In genomic region chr17:29007456-29008455, GRCh38 we compare ENCODE assay signal across 15 cellular contexts. TPM values are rescaled to one million over a fixed set of nuclear protein-coding genes. Genes with fewer than 3 reads are reported as not detected.
A peak's percentile ranks its signal among the peaks of the same experiment; 100 is the strongest.
DNase-seq lines count a peak whose midpoint lies in the region; ATAC-seq and TF ChIP-seq lines count a peak whose summit lies in the region.
"Had no signal": no experiment of that assay in that cellular context is flagged by ENCODE, and none has a peak within 500 bp of the region (broad histone marks: within the 10 kb centered on the region; RNA-seq: fewer than 3 reads in every experiment).

No MANE protein-coding gene starts in this region.

- TF ChIP-seq EP300 in SK-N-SH (IDR thresholded peaks at IDR 0.05; ENCODE audit: borderline replicate concordance in 1 of 2, low read depth in 1 of 2, low read length in 1 of 2), result no peak

- no peak overlapping the region for H3K4me3 Mint-ChIP-seq in HFFc6
- no peak overlapping the region for H3K4me3 Mint-ChIP-seq in activated CD4-positive, alpha-beta T cell treated with anti-CD3 and anti-CD28 coated beads, Interleukin-2, amount 10 ng/mL, durations not matched to agents 24 days and 14 days
- no peak overlapping the region for H3K4me3 Mint-ChIP-seq in activated CD8-positive, alpha-beta T cell treated with anti-CD3 and anti-CD28 coated beads for 36 hours
- H3K4me3 Mint-ChIP-seq: central memory CD8-positive, alpha-beta T cell; memory B cell had no signal

- CTCF ChIA-PET in SK-N-SH (lab: Yijun Ruan, JAX), result interaction anchor here (0.8 to 7.2 kb wide), 13 partner anchors 9 to 212 kb away, joined by 3 to 53 read pairs (median 5); no protein-coding TSS in a partner anchor
- CTCF ChIA-PET in activated CD8-positive, alpha-beta T cell treated with anti-CD3 and anti-CD28 coated beads for 36 hours (lab: Charles Lee), result interaction anchor here (1.2 to 10.3 kb wide), 3 partner anchors 9 to 109 kb away, joined by 3 to 40 read pairs (median 9); no protein-coding TSS in a partner anchor

- peak overlapping the region; percentile 47; the same call in 1 of the 2 replicates for H3K4me2 ChIP-seq in SK-N-SH
- H3K4me2 ChIP-seq in hepatocyte, result no peak overlapping the region

- peaks cover 7 to 18% of the 10 kb centered on the region in 2 experiments; a peak in 2 of 4 replicates for H3K4me1 ChIP-seq in SK-N-SH (ENCODE audit: control insufficient read depth in 1 of 2, insufficient read depth in 2 of 2, low read depth in 1 of 2, low read length in 1 of 2)
- H3K4me1 ChIP-seq in hepatocyte (ENCODE audit: insufficient read depth), result no peaks in the 10 kb centered on the region
- peaks cover 4% of the 10 kb centered on the region for H3K4me1 ChIP-seq in prostate gland (replicated peaks)
- H3K4me1 ChIP-seq: psoas muscle had no signal

- H3K4me1 Mint-ChIP-seq in HFFc6 (ENCODE audit: low read depth), result peaks cover 8% of the 10 kb centered on the region
- H3K4me1 Mint-ChIP-seq in activated CD4-positive, alpha-beta T cell treated with anti-CD3 and anti-CD28 coated beads, Interleukin-2, amount 10 ng/mL, durations not matched to agents 24 days and 14 days, result peaks cover 5% of the 10 kb centered on the region
- peaks cover 5% of the 10 kb centered on the region for H3K4me1 Mint-ChIP-seq in activated CD8-positive, alpha-beta T cell treated with anti-CD3 and anti-CD28 coated beads for 36 hours (ENCODE audit: low read depth)
- H3K4me1 Mint-ChIP-seq: central memory CD8-positive, alpha-beta T cell; memory B cell had no signal

- TF ChIP-seq RAD21 in SK-N-SH (IDR thresholded peaks at IDR 0.05; ENCODE audit: low read length), result no peak

- H3K9ac ChIP-seq in SK-N-SH, result no peak overlapping the region

- POLR2A ChIA-PET in SK-N-SH (lab: Yijun Ruan, JAX), result no interaction called here
- POLR2A ChIA-PET in activated CD8-positive, alpha-beta T cell treated with anti-CD3 and anti-CD28 coated beads for 36 hours (lab: Charles Lee), result no interaction called here

- H2AFZ ChIP-seq in SK-N-SH (ENCODE audit: low read depth) (no peak overlapping the region), hepatocyte (no peak overlapping the region)

- no peak for ATAC-seq in activated CD8-positive, alpha-beta T cell treated with anti-CD3 and anti-CD28 coated beads for 36 hours
- ATAC-seq: gastroesophageal sphincter had no signal

- 34% methylated on average over 4 of the region's 4 CpGs for WGBS in SK-N-SH (ENCODE audit: low lambda C conversion rate)
- 53% methylated on average over 4 of the region's 4 CpGs for WGBS in hepatocyte (ENCODE audit: low lambda C conversion rate, missing lambda C conversion rate)
- WGBS in prostate gland, result 31% methylated on average over 4 of the region's 4 CpGs

- H3K27ac Mint-ChIP-seq in HFFc6, result no peak overlapping the region
- H3K27ac Mint-ChIP-seq in activated CD4-positive, alpha-beta T cell treated with anti-CD3 and anti-CD28 coated beads, Interleukin-2, amount 10 ng/mL, durations not matched to agents 24 days and 14 days, result no peak overlapping the region
- no peak overlapping the region for H3K27ac Mint-ChIP-seq in activated CD8-positive, alpha-beta T cell treated with anti-CD3 and anti-CD28 coated beads for 36 hours
- H3K27ac Mint-ChIP-seq: CD14-positive monocyte, memory B cell had no signal

- H3K79me2 ChIP-seq in SK-N-SH (ENCODE audit: insufficient read depth) (no peaks in the 10 kb centered on the region), hepatocyte (no peaks in the 10 kb centered on the region)

- no peaks in the 10 kb centered on the region for H3K9me3 ChIP-seq in SK-N-SH
- H3K9me3 ChIP-seq in hepatocyte (ENCODE audit: low read depth), result no peaks in the 10 kb centered on the region
- no peaks in the 10 kb centered on the region for H3K9me3 ChIP-seq in prostate gland
- H3K9me3 ChIP-seq: gastroesophageal sphincter, psoas muscle, upper lobe of left lung had no signal

- H3K9me2 ChIP-seq in SK-N-SH, result no peaks in the 10 kb centered on the region
- H3K9me2 ChIP-seq in hepatocyte (replicated peaks; ENCODE audit: insufficient read depth), result no peaks in the 10 kb centered on the region

- H4K20me1 ChIP-seq in SK-N-SH (ENCODE audit: insufficient read depth) (no peaks in the 10 kb centered on the region), hepatocyte (ENCODE audit: insufficient read depth, poor library complexity, severe bottlenecking) (no peaks in the 10 kb centered on the region)

- H3K27ac ChIP-seq in SK-N-SH (ENCODE audit: low read depth in 2 of 2, low read length in 1 of 2) (no peak overlapping the region), hepatocyte (no peak overlapping the region), prostate gland (no peak overlapping the region)
- H3K27ac ChIP-seq: gastroesophageal sphincter, psoas muscle, upper lobe of left lung had no signal

- H3F3A ChIP-seq in SK-N-SH (replicated peaks; ENCODE audit: insufficient read depth), result peaks cover 4% of the 10 kb centered on the region

- H3K4me3 ChIP-seq in AG10803 (ENCODE audit: low read length), result no peak overlapping the region
- no peak overlapping the region for H3K4me3 ChIP-seq in SK-N-SH (ENCODE audit: low read depth in 2 of 2, low read length in 1 of 2)
- no peak overlapping the region for H3K4me3 ChIP-seq in hepatocyte
- H3K4me3 ChIP-seq in prostate gland, result no peak overlapping the region
- H3K4me3 ChIP-seq: gastroesophageal sphincter, psoas muscle, upper lobe of left lung had no signal

- H3K27me3 ChIP-seq in SK-N-SH (ENCODE audit: insufficient read depth) (peaks cover 35% of the 10 kb centered on the region), hepatocyte (peaks cover 68% of the 10 kb centered on the region), prostate gland (replicated peaks; ENCODE audit: insufficient read depth) (peaks cover 17% of the 10 kb centered on the region)

- peaks cover 32% of the 10 kb centered on the region for H3K27me3 Mint-ChIP-seq in HFFc6 (ENCODE audit: insufficient read depth)
- peaks cover 55% of the 10 kb centered on the region for H3K27me3 Mint-ChIP-seq in activated CD4-positive, alpha-beta T cell treated with anti-CD3 and anti-CD28 coated beads, Interleukin-2, amount 10 ng/mL, durations not matched to agents 24 days and 14 days
- peaks cover 46% of the 10 kb centered on the region for H3K27me3 Mint-ChIP-seq in activated CD8-positive, alpha-beta T cell treated with anti-CD3 and anti-CD28 coated beads for 36 hours

- intact Hi-C loops in prostate gland (cut with DNase I), result no loop called here
- intact Hi-C loops in activated CD4-positive, alpha-beta T cell treated with anti-CD3 and anti-CD28 coated beads, Interleukin-2, amount 10 ng/mL, durations not matched to agents 24 days and 14 days (cut with micrococcal nuclease), result no loop called here
- intact Hi-C loops in activated CD8-positive, alpha-beta T cell treated with anti-CD3 and anti-CD28 coated beads for 36 hours (cut with micrococcal nuclease), result no loop called here

- TF ChIP-seq CTCF in AG10803 (conservative IDR thresholded peaks at IDR 0.05; ENCODE audit: low read length) (no peak), HFFc6 (IDR thresholded peaks at IDR 0.05) (no peak), SK-N-SH (IDR thresholded peaks at IDR 0.05) (no peak), hepatocyte (IDR thresholded peaks at IDR 0.05; ENCODE audit: poor library complexity) (no peak), prostate gland (IDR thresholded peaks at IDR 0.05) (no peak)
- TF ChIP-seq CTCF in activated CD8-positive, alpha-beta T cell treated with anti-CD3 and anti-CD28 coated beads for 36 hours (IDR thresholded peaks at IDR 0.05), result no peak

- H3K36me3 Mint-ChIP-seq in HFFc6 (ENCODE audit: low read depth), result no peaks in the 10 kb centered on the region
- H3K36me3 Mint-ChIP-seq in activated CD4-positive, alpha-beta T cell treated with anti-CD3 and anti-CD28 coated beads, Interleukin-2, amount 10 ng/mL, durations not matched to agents 24 days and 14 days (ENCODE audit: low read depth), result no peaks in the 10 kb centered on the region
- no peaks in the 10 kb centered on the region for H3K36me3 Mint-ChIP-seq in activated CD8-positive, alpha-beta T cell treated with anti-CD3 and anti-CD28 coated beads for 36 hours (ENCODE audit: low read depth)
- H3K36me3 Mint-ChIP-seq: CD14-positive monocyte had no signal

- DNase-seq in AG10803 (ENCODE audit: low read depth) (peak; percentile 17), HFFc6 (peak; percentile 54), SK-N-SH (no peak), hepatocyte (ENCODE audit: low spot score) (peak; percentile 26), prostate gland (ENCODE audit: low spot score) (no peak), NCI-H1694 (lab: John Stamatoyannopoulos, UW) (no peak)
- no peak for DNase-seq in activated CD4-positive, alpha-beta T cell treated with anti-CD3 and anti-CD28 coated beads, Interleukin-2, amount 10 ng/mL, durations not matched to agents 24 days and 14 days
- no peak for DNase-seq in activated CD8-positive, alpha-beta T cell treated with anti-CD3 and anti-CD28 coated beads for 36 hours
- DNase-seq: psoas muscle, T1000, upper lobe of left lung had no signal

- H3K36me3 ChIP-seq in SK-N-SH (replicated peaks in 1 of 2; ENCODE audit: control insufficient read depth in 1 of 2, insufficient read depth in 2 of 2, low read length in 1 of 2) (no peaks in the 10 kb centered on the region), hepatocyte (replicated peaks; ENCODE audit: insufficient read depth, low read depth) (no peaks in the 10 kb centered on the region), prostate gland (no peaks in the 10 kb centered on the region)
- H3K36me3 ChIP-seq: gastroesophageal sphincter, upper lobe of left lung had no signal

- no peak for TF ChIP-seq POLR2A in prostate gland (IDR thresholded peaks at IDR 0.05)

- H3K9me3 Mint-ChIP-seq in HFFc6, result no peaks in the 10 kb centered on the region
- no peaks in the 10 kb centered on the region for H3K9me3 Mint-ChIP-seq in activated CD4-positive, alpha-beta T cell treated with anti-CD3 and anti-CD28 coated beads, Interleukin-2, amount 10 ng/mL, durations not matched to agents 24 days and 14 days
- no peaks in the 10 kb centered on the region for H3K9me3 Mint-ChIP-seq in activated CD8-positive, alpha-beta T cell treated with anti-CD3 and anti-CD28 coated beads for 36 hours
- H3K9me3 Mint-ChIP-seq: central memory CD8-positive, alpha-beta T cell; memory B cell had no signal

RNA-seq across cellular contexts. Expression of gene SEZ6, which starts 1.9 kb away (rescaled TPM):
- not detected for total RNA-seq in HFFc6 (2021; fragmentation: NEBNext Ultra II Directional; extraction: Animal tissue kit (Norgen Biotek cat#: 25700))
- 0.12 and 0.37 TPM in 2 replicates for polyA plus RNA-seq in SK-N-SH (2012; rRNA removed)
- 0.19 and 0.43 TPM in 2 replicates for polyA plus RNA-seq in SK-N-SH (2012; cell fraction: cytosol; rRNA removed)
- 0.34 and 0.36 TPM in 2 replicates for polyA plus RNA-seq in SK-N-SH (2012; cell fraction: nucleus; rRNA removed)
- 1.2 TPM in 1 of 2 replicates, not detected in the other for total RNA-seq in hepatocyte
- polyA plus RNA-seq in hepatocyte, result 0.58 and 0.81 TPM in 2 replicates
- 1 to 10 TPM in 1 of 2 donors, under 1 TPM in 1; 0.05 to 1.0 TPM for total RNA-seq in prostate gland
- total RNA-seq in activated CD4-positive, alpha-beta T cell treated with anti-CD3 and anti-CD28 coated beads, Interleukin-2, amount 10 ng/mL, durations not matched to agents 24 days and 14 days, result not detected in 2 replicates
- total RNA-seq in activated CD8-positive, alpha-beta T cell treated with anti-CD3 and anti-CD28 coated beads for 36 hours, result not detected
- total RNA-seq: psoas muscle had no signal

RNA-seq across cellular contexts. Expression of gene PIPOX, which starts 35.2 kb away (rescaled TPM):
- total RNA-seq in HFFc6 (2021; fragmentation: NEBNext Ultra II Directional; extraction: Animal tissue kit (Norgen Biotek cat#: 25700)), result under 1 TPM; 0.17 to 0.73 (median 0.44) TPM
- 0.31 and 0.55 TPM in 2 replicates for polyA plus RNA-seq in SK-N-SH (2012; rRNA removed)
- 0.22 and 0.26 TPM in 2 replicates for polyA plus RNA-seq in SK-N-SH (2012; cell fraction: cytosol; rRNA removed)
- 1.8 and 2.6 TPM in 2 replicates for polyA plus RNA-seq in SK-N-SH (2012; cell fraction: nucleus; rRNA removed)
- 15.8 TPM in 2 replicates for total RNA-seq in hepatocyte
- 8.0 and 10.2 TPM in 2 replicates for polyA plus RNA-seq in hepatocyte
- 1 to 10 TPM; 3.1 to 6.2 TPM for total RNA-seq in prostate gland
- 1.2 and 1.4 TPM in 2 replicates for total RNA-seq in activated CD4-positive, alpha-beta T cell treated with anti-CD3 and anti-CD28 coated beads, Interleukin-2, amount 10 ng/mL, durations not matched to agents 24 days and 14 days
- total RNA-seq in activated CD8-positive, alpha-beta T cell treated with anti-CD3 and anti-CD28 coated beads for 36 hours, result 1 to 10 TPM; 3.0 TPM

RNA-seq across cellular contexts. Expression of gene PHF12, which starts 56.4 kb away (rescaled TPM):
- 10 to 100 TPM; 26.4 to 33.6 (median 29.8) TPM for total RNA-seq in HFFc6 (2021; fragmentation: NEBNext Ultra II Directional; extraction: Animal tissue kit (Norgen Biotek cat#: 25700))
- polyA plus RNA-seq in SK-N-SH (2012; rRNA removed) (17.8 and 24.0 TPM in 2 replicates), hepatocyte (10.0 and 12.1 TPM in 2 replicates)
- polyA plus RNA-seq in SK-N-SH (2012; cell fraction: cytosol; rRNA removed), result 12.2 and 17.3 TPM in 2 replicates
- 53.0 and 68.5 TPM in 2 replicates for polyA plus RNA-seq in SK-N-SH (2012; cell fraction: nucleus; rRNA removed)
- total RNA-seq in hepatocyte (18.2 and 19.0 TPM in 2 replicates), prostate gland (100 to 1,000 TPM in 1 of 2 donors, 10 to 100 TPM in 1; 74.9 to 112 TPM)
- 61.1 TPM in 2 replicates for total RNA-seq in activated CD4-positive, alpha-beta T cell treated with anti-CD3 and anti-CD28 coated beads, Interleukin-2, amount 10 ng/mL, durations not matched to agents 24 days and 14 days
- 10 to 100 TPM; 45.7 to 52.6 TPM for total RNA-seq in activated CD8-positive, alpha-beta T cell treated with anti-CD3 and anti-CD28 coated beads for 36 hours

Comparison
In these comparisons a context has a peak if more than half of its experiments do, and no peak if none do; other contexts are left out.
1. DNase-seq: peak in AG10803 (single experiment), HFFc6 (single experiment) and hepatocyte (single experiment); none in SK-N-SH (single experiment), prostate gland (single experiment), NCI-H1694 (single experiment), activated CD4-positive, alpha-beta T cell treated with anti-CD3 and anti-CD28 coated beads, Interleukin-2, amount 10 ng/mL, durations not matched to agents 24 days and 14 days (single experiment) and activated CD8-positive, alpha-beta T cell treated with anti-CD3 and anti-CD28 coated beads for 36 hours (single experiment).